Comparison of ENCODE assay signal across 10 cellular contexts in the genomic region with DNA sequence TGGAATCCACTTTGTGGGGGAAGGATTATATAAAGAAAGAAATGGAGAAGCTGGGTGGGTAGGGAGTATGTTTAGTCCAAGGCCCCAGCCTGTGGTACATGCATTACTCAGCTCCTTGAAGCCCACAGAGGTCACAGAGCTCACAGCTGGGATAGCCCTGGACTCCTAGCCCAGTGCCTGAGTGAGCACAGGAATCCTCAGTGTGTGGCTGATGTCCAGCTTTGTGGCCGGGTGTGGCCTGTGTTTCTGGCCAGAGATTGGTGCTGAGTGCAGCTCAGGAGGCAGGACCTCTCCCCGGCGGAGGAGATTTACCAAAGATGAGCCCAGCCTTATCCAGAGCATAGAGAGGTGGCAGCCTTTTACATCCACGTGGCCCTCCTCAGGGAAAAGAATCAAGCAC. TPM values are rescaled to one million over a fixed set of nuclear protein-coding genes. Genes with fewer than 3 reads are reported as not detected.
DNase-seq lines count a peak whose midpoint lies in the region; ATAC-seq lines count a peak whose summit lies in the region.
"Had no signal": no experiment of that assay in that cellular context is flagged by ENCODE, and none has a peak within 500 bp of the region (broad histone marks: within the 10 kb centered on the region; RNA-seq: fewer than 3 reads in every experiment).

No MANE protein-coding gene starts in this region.

- ATAC-seq in GM18867 (IDR thresholded peaks at IDR 0.05; ENCODE audit: unreplicated experiment), result no peak
- no peak for ATAC-seq in HG03280 (IDR thresholded peaks at IDR 0.05; ENCODE audit: unreplicated experiment)

- no peaks in the 10 kb centered on the region for H3K9me3 ChIP-seq in skeletal muscle tissue (ENCODE audit: control insufficient read depth in 3 of 3, low read length in 3 of 3)

- no peaks in the 10 kb centered on the region for H3K27me3 ChIP-seq in skeletal muscle tissue (ENCODE audit: control insufficient read depth in 3 of 3, insufficient read depth in 3 of 3, low read length in 3 of 3)

- peaks cover 16 to 27% (median 21%) of the 10 kb centered on the region in 3 donors for H3K4me1 ChIP-seq in skeletal muscle tissue (ENCODE audit: control insufficient read depth in 3 of 3, insufficient read depth in 3 of 3, low read length in 3 of 3)

- H3K27ac ChIP-seq in skeletal muscle tissue (ENCODE audit: low read depth, low read length), result peak overlapping the region; percentile 64

- DNase-seq in HS-27A (ENCODE audit: low read depth) (peak; percentile 38), astrocyte of the hippocampus (ENCODE audit: low read depth, low spot score) (peak; percentile 31), hepatic stellate cell (ENCODE audit: low spot score) (peak; percentile 80), NOMO-1 (lab: John Stamatoyannopoulos, UW; ENCODE audit: unreplicated experiment in 2 of 2) (no peak), NCI-H2171 (lab: John Stamatoyannopoulos, UW) (no peak)
- DNase-seq: activated T-cell treated with anti-CD3 and anti-CD28 coated beads, Interleukin-2, amount 50 U/mL, for 24 hours; DND-41 had no signal

- no peak overlapping the region for H3K9ac ChIP-seq in skeletal muscle tissue (ENCODE audit: low read depth in 1 of 3, low read length in 3 of 3)

- no peak overlapping the region for H3K4me3 ChIP-seq in skeletal muscle tissue (ENCODE audit: low read length in 3 of 3)

- no peaks in the 10 kb centered on the region for H3K36me3 ChIP-seq in skeletal muscle tissue (ENCODE audit: control insufficient read depth in 3 of 3, insufficient read depth in 3 of 3, low read length in 3 of 3)

RNA-seq across cellular contexts. Expression of gene CAPN9, which starts 7.6 kb away (rescaled TPM):
- total RNA-seq in skeletal muscle tissue, result under 0.01 TPM

RNA-seq across cellular contexts. Expression of gene AGT, which starts 40.9 kb away (rescaled TPM):
- 10.4 TPM for total RNA-seq in skeletal muscle tissue

Comparison
In these comparisons a context has a peak if more than half of its experiments do, and no peak if none do; other contexts are left out.
1. DNase-seq: peak in HS-27A (single experiment), astrocyte of the hippocampus (single experiment) and hepatic stellate cell (single experiment); none in NOMO-1 (0 of 2) and NCI-H2171 (single experiment).